In genomic region chr16:49484454-49484853, GRCh38 we compare ENCODE assay signal across 8 cellular contexts.
DNase-seq lines count a peak whose midpoint lies in the region; ATAC-seq and TF ChIP-seq lines count a peak whose summit lies in the region.

No MANE protein-coding gene starts in this region.

- no peaks in the 10 kb centered on the region for H3K79me1 ChIP-seq in mesendoderm (ENCODE audit: low read length)

- no peaks in the 10 kb centered on the region for H3K27me3 ChIP-seq in mesendoderm (ENCODE audit: insufficient read depth, low read length, poor library complexity)

- H3K4me3 ChIP-seq in choroid plexus epithelial cell (ENCODE audit: low read depth, low read length) (no peak overlapping the region), mesendoderm (ENCODE audit: low read length) (no peak overlapping the region)

- ATAC-seq in GM18511 (IDR thresholded peaks at IDR 0.05; ENCODE audit: unreplicated experiment): peak; percentile 93

- no peak overlapping the region for H3K27ac ChIP-seq in mesendoderm (ENCODE audit: low read depth, low read length)

- no peak overlapping the region for H3K23ac ChIP-seq in mesendoderm (ENCODE audit: low read length)

- H2AK5ac ChIP-seq in mesendoderm (ENCODE audit: low read length): no peak overlapping the region

- H3K56ac ChIP-seq in mesendoderm (ENCODE audit: low read length): peak overlapping the region; percentile 64

- no CpG with 5 or more reads among the region's 18 CpGs for WGBS in mesendoderm (ENCODE audit: extremely low coverage, insufficient coverage, low lambda C conversion rate)

- no peak overlapping the region for H3K4me2 ChIP-seq in mesendoderm (ENCODE audit: low read length)

- TF ChIP-seq CTCF in choroid plexus epithelial cell (conservative IDR thresholded peaks at IDR 0.05; ENCODE audit: low read depth, low read length): no peak

- no peak overlapping the region for H4K8ac ChIP-seq in mesendoderm (ENCODE audit: low read depth, low read length)

- no peak overlapping the region for H3K9ac ChIP-seq in mesendoderm (ENCODE audit: low read length)

- no peak overlapping the region for H3K4ac ChIP-seq in mesendoderm (ENCODE audit: low read depth, low read length)

- H2BK15ac ChIP-seq in mesendoderm (replicated peaks; ENCODE audit: low read depth): no peak overlapping the region

- H3K4me1 ChIP-seq in mesendoderm (ENCODE audit: control insufficient read depth, low read depth, low read length): no peaks in the 10 kb centered on the region

- no peaks in the 10 kb centered on the region for H3K36me3 ChIP-seq in mesendoderm (ENCODE audit: control insufficient read depth, insufficient read depth, low read length)

- DNase-seq in HuH-7.5 (ENCODE audit: low spot score): peak; percentile 28
- peak; percentile 7 for DNase-seq in choroid plexus epithelial cell (ENCODE audit: low read depth)
- DNase-seq in mesendoderm: peak; percentile 73
- peak; percentile 67 for DNase-seq in ureter (ENCODE audit: low spot score)
- DNase-seq in NCI-H187 treated with DMSO at 0.1 percent for 48 hours (lab: John Stamatoyannopoulos, UW): no peak
- no peak for DNase-seq in T-helper 9 cell
- DNase-seq in inferior parietal cortex (ENCODE audit: extremely low spot score): no peak

- no peak overlapping the region for H4K5ac ChIP-seq in mesendoderm (ENCODE audit: low read length)

- H2BK5ac ChIP-seq in mesendoderm (ENCODE audit: low read length): no peak overlapping the region

- H3K18ac ChIP-seq in mesendoderm (ENCODE audit: low read length): no peak overlapping the region

- H2BK120ac ChIP-seq in mesendoderm (ENCODE audit: low read depth, low read length): no peak overlapping the region

- H3K79me2 ChIP-seq in mesendoderm (ENCODE audit: control insufficient read depth, insufficient read depth, low read length): no peaks in the 10 kb centered on the region

Comparison
In these comparisons a context has a peak if more than half of its experiments do, and no peak if none do; other contexts are left out.
1. DNase-seq: peak in HuH-7.5 (single experiment), choroid plexus epithelial cell (single experiment), mesendoderm (single experiment) and ureter (single experiment); none in NCI-H187 treated with DMSO at 0.1 percent for 48 hours (single experiment), T-helper 9 cell (single experiment) and inferior parietal cortex (single experiment).